2 cellular contexts compared by ENCODE assay signal in the genomic region with DNA sequence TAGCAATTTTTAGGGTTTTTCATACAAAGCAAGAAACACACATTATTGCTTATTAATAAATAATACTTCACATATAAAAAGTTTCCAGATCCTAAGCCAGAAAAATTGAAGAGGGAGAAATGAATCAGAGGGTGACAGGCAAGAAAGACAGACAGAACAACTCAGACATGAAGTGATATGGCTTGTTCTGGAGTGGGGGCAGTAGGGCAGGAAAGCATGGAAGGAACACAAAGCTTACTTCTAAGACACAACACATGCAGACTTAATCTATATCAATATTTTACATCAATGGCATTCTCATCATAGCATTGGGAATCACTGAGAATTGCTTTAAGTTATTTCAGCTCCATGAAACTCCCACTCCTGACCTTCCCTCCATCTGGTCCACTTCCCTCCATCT.
TF ChIP-seq lines count a peak whose summit lies in the region.

No MANE protein-coding gene starts in this region.

TF ChIP-seq in GM12878, 131 proteins besides CTCF, POLR2A, EP300 and RAD21:
- TF ChIP-seq HCFC1 (IDR thresholded peaks at IDR 0.05; ENCODE audit: low read length) (no peak), CBX5 (IDR thresholded peaks at IDR 0.05; ENCODE audit: low read depth) (no peak), LARP7 (IDR thresholded peaks at IDR 0.05) (no peak), PML (IDR thresholded peaks at IDR 0.05; ENCODE audit: low read length) (no peak), SUZ12 (IDR thresholded peaks at IDR 0.05; ENCODE audit: unreplicated experiment) (no peak), RELA (IDR thresholded peaks at IDR 0.05; ENCODE audit: borderline replicate concordance, partially characterized antibody) (no peak), CHD4 (IDR thresholded peaks at IDR 0.05) (no peak), FOXK2 (IDR thresholded peaks at IDR 0.05) (no peak), ZNF274 (IDR thresholded peaks at IDR 0.05; ENCODE audit: insufficient read depth, insufficient read length) (no peak), EED (IDR thresholded peaks at IDR 0.05; ENCODE audit: low read depth) (no peak), RUNX3 (IDR thresholded peaks at IDR 0.05; ENCODE audit: low read length) (no peak), ESRRA (IDR thresholded peaks at IDR 0.05; ENCODE audit: low read length) (no peak), TCF12 (IDR thresholded peaks at IDR 0.05; ENCODE audit: low read depth, low read length) (no peak)
- TF ChIP-seq, protein P1, sequence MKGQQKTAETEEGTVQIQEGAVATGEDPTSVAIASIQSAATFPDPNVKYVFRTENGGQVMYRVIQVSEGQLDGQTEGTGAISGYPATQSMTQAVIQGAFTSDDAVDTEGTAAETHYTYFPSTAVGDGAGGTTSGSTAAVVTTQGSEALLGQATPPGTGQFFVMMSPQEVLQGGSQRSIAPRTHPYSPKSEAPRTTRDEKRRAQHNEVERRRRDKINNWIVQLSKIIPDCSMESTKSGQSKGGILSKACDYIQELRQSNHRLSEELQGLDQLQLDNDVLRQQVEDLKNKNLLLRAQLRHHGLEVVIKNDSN (IDR thresholded peaks at IDR 0.05; ENCODE audit: borderline replicate concordance, extremely low read length, insufficient read depth, low read depth, low read length): no peak
- TF ChIP-seq, protein P2, sequence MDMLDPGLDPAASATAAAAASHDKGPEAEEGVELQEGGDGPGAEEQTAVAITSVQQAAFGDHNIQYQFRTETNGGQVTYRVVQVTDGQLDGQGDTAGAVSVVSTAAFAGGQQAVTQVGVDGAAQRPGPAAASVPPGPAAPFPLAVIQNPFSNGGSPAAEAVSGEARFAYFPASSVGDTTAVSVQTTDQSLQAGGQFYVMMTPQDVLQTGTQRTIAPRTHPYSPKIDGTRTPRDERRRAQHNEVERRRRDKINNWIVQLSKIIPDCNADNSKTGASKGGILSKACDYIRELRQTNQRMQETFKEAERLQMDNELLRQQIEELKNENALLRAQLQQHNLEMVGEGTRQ (IDR thresholded peaks at IDR 0.05; ENCODE audit: borderline replicate concordance, low read depth, low read length): no peak

TF ChIP-seq in endothelial cell of umbilical vein, 7 proteins besides CTCF, POLR2A, EP300 and RAD21:
- TF ChIP-seq GATA2 (IDR thresholded peaks at IDR 0.05; ENCODE audit: insufficient read depth, insufficient read length, low read depth, low read length) (no peak), EZH2 (IDR thresholded peaks at IDR 0.05; ENCODE audit: borderline replicate concordance, low read depth, low read length, severe bottlenecking) (no peak), POLR2AphosphoS5 (IDR thresholded peaks at IDR 0.05; ENCODE audit: insufficient read depth, low read depth, low read length) (no peak), FOS (IDR thresholded peaks at IDR 0.05; ENCODE audit: borderline replicate concordance, insufficient read depth, low read length) (no peak), JUN (IDR thresholded peaks at IDR 0.05; ENCODE audit: borderline replicate concordance, insufficient read depth, insufficient read length, low read depth) (no peak), MYC (IDR thresholded peaks at IDR 0.05; ENCODE audit: low read depth, low read length) (no peak)
- TF ChIP-seq, protein P3, sequence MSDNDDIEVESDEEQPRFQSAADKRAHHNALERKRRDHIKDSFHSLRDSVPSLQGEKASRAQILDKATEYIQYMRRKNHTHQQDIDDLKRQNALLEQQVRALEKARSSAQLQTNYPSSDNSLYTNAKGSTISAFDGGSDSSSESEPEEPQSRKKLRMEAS (IDR thresholded peaks at IDR 0.05; ENCODE audit: insufficient read depth, insufficient read length): no peak
